Comparison of ENCODE assay signal across 9 cellular contexts in genomic region chr17:43714338-43715149, GRCh38. TPM values are rescaled to one million over a fixed set of nuclear protein-coding genes. Genes with fewer than 3 reads are reported as not detected.
DNase-seq lines count a peak whose midpoint lies in the region; ATAC-seq lines count a peak whose summit lies in the region.
"Had no signal": no experiment of that assay in that cellular context is flagged by ENCODE, and none has a peak within 500 bp of the region (broad histone marks: within the 10 kb centered on the region; RNA-seq: fewer than 3 reads in every experiment).

No MANE protein-coding gene starts in this region.

- no peaks in the 10 kb centered on the region for H3K9me3 Mint-ChIP-seq in stimulated activated naive CD8-positive, alpha-beta T cell treated with anti-CD3 and anti-CD28 coated beads, Interleukin-15, Interleukin-2, amounts not matched to agents 100 ng/mL and 50 ng/mL, for 24 hours
- H3K9me3 Mint-ChIP-seq in activated CD4-positive, alpha-beta memory T cell treated with anti-CD3 and anti-CD28 coated beads for 36 hours: no peaks in the 10 kb centered on the region

- H3K9ac ChIP-seq in iPS-18a (ENCODE audit: low read length): no peak overlapping the region

- DNase-seq in stimulated activated naive CD8-positive, alpha-beta T cell treated with anti-CD3 and anti-CD28 coated beads, Interleukin-15, Interleukin-2, amounts not matched to agents 100 U/mL and 50 U/mL, for 24 hours: no peak
- DNase-seq in activated CD4-positive, alpha-beta memory T cell treated with anti-CD3 and anti-CD28 coated beads for 36 hours: no peak
- DNase-seq in germinal center (ENCODE audit: low spot score): no peak
- no peak for DNase-seq in NCI-H1417 treated with DMSO at 0.1 percent for 48 hours (lab: John Stamatoyannopoulos, UW)
- DNase-seq in stimulated activated CD8-positive, alpha-beta memory T cell treated with anti-CD3 and anti-CD28 coated beads, Interleukin-4, amount 100 ng/mL, for 48 hours: no peak
- DNase-seq: NCI-H524 treated with DMSO at 0.1 percent for 48 hours had no signal

- no peaks in the 10 kb centered on the region for H3K36me3 ChIP-seq in iPS-18a (ENCODE audit: control insufficient read depth, low read depth, low read length)

- H3K4me3 Mint-ChIP-seq in stimulated activated naive CD8-positive, alpha-beta T cell treated with anti-CD3 and anti-CD28 coated beads, Interleukin-15, Interleukin-2, amounts not matched to agents 100 ng/mL and 50 ng/mL, for 24 hours: peak overlapping the region; percentile 49
- H3K4me3 Mint-ChIP-seq in activated CD4-positive, alpha-beta memory T cell treated with anti-CD3 and anti-CD28 coated beads for 36 hours: peak overlapping the region; percentile 44

- H3K4me1 Mint-ChIP-seq in stimulated activated naive CD8-positive, alpha-beta T cell treated with anti-CD3 and anti-CD28 coated beads, Interleukin-15, Interleukin-2, amounts not matched to agents 100 ng/mL and 50 ng/mL, for 24 hours (ENCODE audit: low read depth): peaks cover 18% of the 10 kb centered on the region
- H3K4me1 Mint-ChIP-seq in activated CD4-positive, alpha-beta memory T cell treated with anti-CD3 and anti-CD28 coated beads for 36 hours (ENCODE audit: low read depth): peaks cover 16% of the 10 kb centered on the region

- peaks cover 42% of the 10 kb centered on the region for H3K27me3 ChIP-seq in iPS-18a (ENCODE audit: control insufficient read depth, insufficient read depth, low read length)

- H3K4me1 ChIP-seq in iPS-18a (ENCODE audit: control insufficient read depth, low read depth, low read length): no peaks in the 10 kb centered on the region

- H3K27ac Mint-ChIP-seq in stimulated activated naive CD8-positive, alpha-beta T cell treated with anti-CD3 and anti-CD28 coated beads, Interleukin-15, Interleukin-2, amounts not matched to agents 100 ng/mL and 50 ng/mL, for 24 hours: no peak overlapping the region
- H3K27ac Mint-ChIP-seq in activated CD4-positive, alpha-beta memory T cell treated with anti-CD3 and anti-CD28 coated beads for 36 hours: no peak overlapping the region

- no peak overlapping the region for H3K27ac ChIP-seq in iPS-18a (ENCODE audit: low read length)

- no peak for ATAC-seq in stimulated activated naive CD8-positive, alpha-beta T cell treated with anti-CD3 and anti-CD28 coated beads, Interleukin-15, Interleukin-2, amounts not matched to agents 100 U/mL and 50 U/mL, for 24 hours
- ATAC-seq in HG02798 (IDR thresholded peaks at IDR 0.05; ENCODE audit: poor library complexity, unreplicated experiment): no peak

- peaks cover 55% of the 10 kb centered on the region for H3K27me3 Mint-ChIP-seq in stimulated activated naive CD8-positive, alpha-beta T cell treated with anti-CD3 and anti-CD28 coated beads, Interleukin-15, Interleukin-2, amounts not matched to agents 100 ng/mL and 50 ng/mL, for 24 hours
- peaks cover 42% of the 10 kb centered on the region for H3K27me3 Mint-ChIP-seq in activated CD4-positive, alpha-beta memory T cell treated with anti-CD3 and anti-CD28 coated beads for 36 hours

- H3K4me3 ChIP-seq in iPS-18a (ENCODE audit: low read length): peak overlapping the region; percentile 68

- intact Hi-C loops in activated CD4-positive, alpha-beta memory T cell treated with anti-CD3 and anti-CD28 coated beads for 36 hours (cut with micrococcal nuclease): no loop called here

- POLR2A ChIA-PET in activated CD4-positive, alpha-beta memory T cell treated with anti-CD3 and anti-CD28 coated beads for 36 hours (lab: Charles Lee): no interaction called here

- CTCF ChIA-PET in activated CD4-positive, alpha-beta memory T cell treated with anti-CD3 and anti-CD28 coated beads for 36 hours (lab: Charles Lee): interaction anchor here (0.6 to 2.1 kb wide), 7 partner anchors 17 to 958 kb away, joined by 3 to 11 read pairs (median 6); partner anchors contain the start of gene SOST

- H3K9me3 ChIP-seq in iPS-18a (ENCODE audit: control insufficient read depth, low read depth, low read length): no peaks in the 10 kb centered on the region

- H3K36me3 Mint-ChIP-seq in stimulated activated naive CD8-positive, alpha-beta T cell treated with anti-CD3 and anti-CD28 coated beads, Interleukin-15, Interleukin-2, amounts not matched to agents 100 ng/mL and 50 ng/mL, for 24 hours (ENCODE audit: low read depth): no peaks in the 10 kb centered on the region
- H3K36me3 Mint-ChIP-seq in activated CD4-positive, alpha-beta memory T cell treated with anti-CD3 and anti-CD28 coated beads for 36 hours: no peaks in the 10 kb centered on the region

RNA-seq across cellular contexts. Expression of gene SOST, which starts 44.0 kb away (rescaled TPM):
- not detected for total RNA-seq in activated CD4-positive, alpha-beta memory T cell treated with anti-CD3 and anti-CD28 coated beads for 36 hours

RNA-seq across cellular contexts. Expression of gene MEOX1, which starts 52.8 kb away (rescaled TPM):
- total RNA-seq in activated CD4-positive, alpha-beta memory T cell treated with anti-CD3 and anti-CD28 coated beads for 36 hours: under 1 TPM; 0.34 to 0.67 TPM
